1 cellular context compared by ENCODE assay signal in the genomic region with DNA sequence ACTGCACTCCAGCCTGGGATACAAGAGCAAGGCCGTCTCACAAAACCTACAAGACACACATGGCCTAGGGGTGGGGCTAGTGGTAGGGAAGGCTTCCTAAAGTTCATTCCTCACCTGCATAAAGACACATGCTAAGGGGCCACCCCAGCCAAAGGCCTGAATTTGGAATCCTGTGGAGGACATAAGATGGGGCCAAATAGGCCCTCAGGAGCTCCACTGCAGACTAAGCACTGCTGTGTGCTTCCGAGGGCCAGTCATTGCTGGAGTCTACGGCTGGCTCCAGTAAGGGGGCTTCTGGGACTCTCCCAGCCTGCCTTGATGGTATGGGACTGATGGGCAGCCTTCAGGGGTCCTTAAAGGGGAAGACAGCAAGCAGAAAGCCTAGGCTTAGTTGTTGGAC.
A peak's percentile ranks its signal among the peaks of the same experiment; 100 is the strongest.
TF ChIP-seq lines count a peak whose summit lies in the region.

No MANE protein-coding gene starts in this region.

TF ChIP-seq in PFSK-1, 5 proteins besides CTCF, POLR2A, EP300 and RAD21:
- TF ChIP-seq, protein P1, sequence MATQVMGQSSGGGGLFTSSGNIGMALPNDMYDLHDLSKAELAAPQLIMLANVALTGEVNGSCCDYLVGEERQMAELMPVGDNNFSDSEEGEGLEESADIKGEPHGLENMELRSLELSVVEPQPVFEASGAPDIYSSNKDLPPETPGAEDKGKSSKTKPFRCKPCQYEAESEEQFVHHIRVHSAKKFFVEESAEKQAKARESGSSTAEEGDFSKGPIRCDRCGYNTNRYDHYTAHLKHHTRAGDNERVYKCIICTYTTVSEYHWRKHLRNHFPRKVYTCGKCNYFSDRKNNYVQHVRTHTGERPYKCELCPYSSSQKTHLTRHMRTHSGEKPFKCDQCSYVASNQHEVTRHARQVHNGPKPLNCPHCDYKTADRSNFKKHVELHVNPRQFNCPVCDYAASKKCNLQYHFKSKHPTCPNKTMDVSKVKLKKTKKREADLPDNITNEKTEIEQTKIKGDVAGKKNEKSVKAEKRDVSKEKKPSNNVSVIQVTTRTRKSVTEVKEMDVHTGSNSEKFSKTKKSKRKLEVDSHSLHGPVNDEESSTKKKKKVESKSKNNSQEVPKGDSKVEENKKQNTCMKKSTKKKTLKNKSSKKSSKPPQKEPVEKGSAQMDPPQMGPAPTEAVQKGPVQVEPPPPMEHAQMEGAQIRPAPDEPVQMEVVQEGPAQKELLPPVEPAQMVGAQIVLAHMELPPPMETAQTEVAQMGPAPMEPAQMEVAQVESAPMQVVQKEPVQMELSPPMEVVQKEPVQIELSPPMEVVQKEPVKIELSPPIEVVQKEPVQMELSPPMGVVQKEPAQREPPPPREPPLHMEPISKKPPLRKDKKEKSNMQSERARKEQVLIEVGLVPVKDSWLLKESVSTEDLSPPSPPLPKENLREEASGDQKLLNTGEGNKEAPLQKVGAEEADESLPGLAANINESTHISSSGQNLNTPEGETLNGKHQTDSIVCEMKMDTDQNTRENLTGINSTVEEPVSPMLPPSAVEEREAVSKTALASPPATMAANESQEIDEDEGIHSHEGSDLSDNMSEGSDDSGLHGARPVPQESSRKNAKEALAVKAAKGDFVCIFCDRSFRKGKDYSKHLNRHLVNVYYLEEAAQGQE (IDR thresholded peaks at IDR 0.05; ENCODE audit: insufficient read depth in 1 of 2, low read depth in 2 of 2, low read length in 2 of 2), result no peak
- TF ChIP-seq TAF1 (IDR thresholded peaks at IDR 0.05; ENCODE audit: borderline replicate concordance, insufficient read depth, low read length) (no peak), FOXP2 (optimal IDR thresholded peaks at IDR 0.05; ENCODE audit: borderline replicate concordance, extremely low read depth, extremely low read length, insufficient read depth) (no peak), SIN3A (IDR thresholded peaks at IDR 0.05; ENCODE audit: borderline replicate concordance, insufficient read depth, low read length) (no peak), POLR2AphosphoS5 (IDR thresholded peaks at IDR 0.05; ENCODE audit: low read depth, low read length) (peak; percentile 56; the same call in 1 of the 2 replicates)
